In the genomic region with DNA sequence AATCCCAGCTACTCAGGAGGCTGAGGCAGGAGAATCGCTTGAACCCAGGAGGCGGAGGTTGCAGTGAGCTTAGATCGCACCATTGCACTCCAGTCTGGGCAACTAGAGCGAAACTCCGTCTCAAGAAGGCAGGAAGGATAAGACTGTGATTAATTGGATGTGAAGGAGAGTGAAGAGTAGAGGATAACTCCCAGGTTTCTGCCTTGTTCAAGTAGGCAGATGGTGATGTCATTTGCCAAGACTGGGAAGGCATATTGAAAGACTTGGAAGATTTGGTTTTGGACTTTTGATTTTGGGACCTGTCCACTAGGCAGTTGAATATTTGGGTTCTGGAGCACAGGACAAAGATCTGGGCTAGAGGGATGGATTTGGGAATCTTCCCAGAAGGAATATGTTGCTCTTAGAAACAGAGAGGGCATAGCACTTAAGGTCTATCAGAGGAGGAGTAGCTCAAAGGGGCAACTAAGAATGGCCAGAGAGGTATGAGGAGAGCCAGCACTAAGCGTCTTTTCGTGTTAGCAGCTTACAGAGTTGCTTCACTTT, we compare ENCODE assay signal across 2 cellular contexts.
TF ChIP-seq lines count a peak whose summit lies in the region.

No MANE protein-coding gene starts in this region.

TF ChIP-seq in A549, 52 proteins besides CTCF, POLR2A, EP300 and RAD21 (continued from another document):
- TF ChIP-seq, protein P1, sequence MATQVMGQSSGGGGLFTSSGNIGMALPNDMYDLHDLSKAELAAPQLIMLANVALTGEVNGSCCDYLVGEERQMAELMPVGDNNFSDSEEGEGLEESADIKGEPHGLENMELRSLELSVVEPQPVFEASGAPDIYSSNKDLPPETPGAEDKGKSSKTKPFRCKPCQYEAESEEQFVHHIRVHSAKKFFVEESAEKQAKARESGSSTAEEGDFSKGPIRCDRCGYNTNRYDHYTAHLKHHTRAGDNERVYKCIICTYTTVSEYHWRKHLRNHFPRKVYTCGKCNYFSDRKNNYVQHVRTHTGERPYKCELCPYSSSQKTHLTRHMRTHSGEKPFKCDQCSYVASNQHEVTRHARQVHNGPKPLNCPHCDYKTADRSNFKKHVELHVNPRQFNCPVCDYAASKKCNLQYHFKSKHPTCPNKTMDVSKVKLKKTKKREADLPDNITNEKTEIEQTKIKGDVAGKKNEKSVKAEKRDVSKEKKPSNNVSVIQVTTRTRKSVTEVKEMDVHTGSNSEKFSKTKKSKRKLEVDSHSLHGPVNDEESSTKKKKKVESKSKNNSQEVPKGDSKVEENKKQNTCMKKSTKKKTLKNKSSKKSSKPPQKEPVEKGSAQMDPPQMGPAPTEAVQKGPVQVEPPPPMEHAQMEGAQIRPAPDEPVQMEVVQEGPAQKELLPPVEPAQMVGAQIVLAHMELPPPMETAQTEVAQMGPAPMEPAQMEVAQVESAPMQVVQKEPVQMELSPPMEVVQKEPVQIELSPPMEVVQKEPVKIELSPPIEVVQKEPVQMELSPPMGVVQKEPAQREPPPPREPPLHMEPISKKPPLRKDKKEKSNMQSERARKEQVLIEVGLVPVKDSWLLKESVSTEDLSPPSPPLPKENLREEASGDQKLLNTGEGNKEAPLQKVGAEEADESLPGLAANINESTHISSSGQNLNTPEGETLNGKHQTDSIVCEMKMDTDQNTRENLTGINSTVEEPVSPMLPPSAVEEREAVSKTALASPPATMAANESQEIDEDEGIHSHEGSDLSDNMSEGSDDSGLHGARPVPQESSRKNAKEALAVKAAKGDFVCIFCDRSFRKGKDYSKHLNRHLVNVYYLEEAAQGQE (IDR thresholded peaks at IDR 0.05) = no peak
- TF ChIP-seq HDAC2 (IDR thresholded peaks at IDR 0.05) = no peak
- TF ChIP-seq JUN (IDR thresholded peaks at IDR 0.05) = no peak
- TF ChIP-seq, protein P2, sequence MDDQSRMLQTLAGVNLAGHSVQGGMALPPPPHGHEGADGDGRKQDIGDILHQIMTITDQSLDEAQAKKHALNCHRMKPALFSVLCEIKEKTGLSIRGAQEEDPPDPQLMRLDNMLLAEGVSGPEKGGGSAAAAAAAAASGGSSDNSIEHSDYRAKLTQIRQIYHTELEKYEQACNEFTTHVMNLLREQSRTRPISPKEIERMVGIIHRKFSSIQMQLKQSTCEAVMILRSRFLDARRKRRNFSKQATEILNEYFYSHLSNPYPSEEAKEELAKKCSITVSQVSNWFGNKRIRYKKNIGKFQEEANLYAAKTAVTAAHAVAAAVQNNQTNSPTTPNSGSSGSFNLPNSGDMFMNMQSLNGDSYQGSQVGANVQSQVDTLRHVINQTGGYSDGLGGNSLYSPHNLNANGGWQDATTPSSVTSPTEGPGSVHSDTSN (IDR thresholded peaks at IDR 0.05) = no peak
- no peak for TF ChIP-seq RARB (CRISPR knock-in tag; IDR thresholded peaks at IDR 0.05)
- TF ChIP-seq TP53 (CRISPR knock-in tag; IDR thresholded peaks at IDR 0.05) = no peak
- no peak for TF ChIP-seq ZSCAN20 (CRISPR knock-in tag; IDR thresholded peaks at IDR 0.05)
- no peak for TF ChIP-seq FOXS1 (CRISPR knock-in tag; IDR thresholded peaks at IDR 0.05)
- no peak for TF ChIP-seq NFE2L2 (conservative IDR thresholded peaks at IDR 0.05; ENCODE audit: low read length)
- TF ChIP-seq MAFK (IDR thresholded peaks at IDR 0.05; ENCODE audit: partially characterized antibody) = no peak
- no peak for TF ChIP-seq POLR2AphosphoS2 (conservative IDR thresholded peaks at IDR 0.05; ENCODE audit: low read length)
- TF ChIP-seq KDM1A (IDR thresholded peaks at IDR 0.05; ENCODE audit: low read depth) = no peak
- TF ChIP-seq MYC (IDR thresholded peaks at IDR 0.05; ENCODE audit: borderline replicate concordance, low read length) = no peak
- no peak for TF ChIP-seq CHD4 (IDR thresholded peaks at IDR 0.05; ENCODE audit: borderline replicate concordance)
TF ChIP-seq in A549: peak in this region for 0.

TF ChIP-seq in HEK293, 187 proteins besides CTCF, POLR2A, EP300 and RAD21 (continued from another document):
- TF ChIP-seq, protein P3, sequence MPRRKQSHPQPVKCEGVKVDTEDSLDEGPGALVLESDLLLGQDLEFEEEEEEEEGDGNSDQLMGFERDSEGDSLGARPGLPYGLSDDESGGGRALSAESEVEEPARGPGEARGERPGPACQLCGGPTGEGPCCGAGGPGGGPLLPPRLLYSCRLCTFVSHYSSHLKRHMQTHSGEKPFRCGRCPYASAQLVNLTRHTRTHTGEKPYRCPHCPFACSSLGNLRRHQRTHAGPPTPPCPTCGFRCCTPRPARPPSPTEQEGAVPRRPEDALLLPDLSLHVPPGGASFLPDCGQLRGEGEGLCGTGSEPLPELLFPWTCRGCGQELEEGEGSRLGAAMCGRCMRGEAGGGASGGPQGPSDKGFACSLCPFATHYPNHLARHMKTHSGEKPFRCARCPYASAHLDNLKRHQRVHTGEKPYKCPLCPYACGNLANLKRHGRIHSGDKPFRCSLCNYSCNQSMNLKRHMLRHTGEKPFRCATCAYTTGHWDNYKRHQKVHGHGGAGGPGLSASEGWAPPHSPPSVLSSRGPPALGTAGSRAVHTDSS (tag by site-specific recombination; IDR thresholded peaks at IDR 0.05) = no peak
- TF ChIP-seq ZNF221 (tag by site-specific recombination; IDR thresholded peaks at IDR 0.05; ENCODE audit: borderline replicate concordance) = no peak
